1 cellular context compared by ENCODE assay signal in the genomic region with DNA sequence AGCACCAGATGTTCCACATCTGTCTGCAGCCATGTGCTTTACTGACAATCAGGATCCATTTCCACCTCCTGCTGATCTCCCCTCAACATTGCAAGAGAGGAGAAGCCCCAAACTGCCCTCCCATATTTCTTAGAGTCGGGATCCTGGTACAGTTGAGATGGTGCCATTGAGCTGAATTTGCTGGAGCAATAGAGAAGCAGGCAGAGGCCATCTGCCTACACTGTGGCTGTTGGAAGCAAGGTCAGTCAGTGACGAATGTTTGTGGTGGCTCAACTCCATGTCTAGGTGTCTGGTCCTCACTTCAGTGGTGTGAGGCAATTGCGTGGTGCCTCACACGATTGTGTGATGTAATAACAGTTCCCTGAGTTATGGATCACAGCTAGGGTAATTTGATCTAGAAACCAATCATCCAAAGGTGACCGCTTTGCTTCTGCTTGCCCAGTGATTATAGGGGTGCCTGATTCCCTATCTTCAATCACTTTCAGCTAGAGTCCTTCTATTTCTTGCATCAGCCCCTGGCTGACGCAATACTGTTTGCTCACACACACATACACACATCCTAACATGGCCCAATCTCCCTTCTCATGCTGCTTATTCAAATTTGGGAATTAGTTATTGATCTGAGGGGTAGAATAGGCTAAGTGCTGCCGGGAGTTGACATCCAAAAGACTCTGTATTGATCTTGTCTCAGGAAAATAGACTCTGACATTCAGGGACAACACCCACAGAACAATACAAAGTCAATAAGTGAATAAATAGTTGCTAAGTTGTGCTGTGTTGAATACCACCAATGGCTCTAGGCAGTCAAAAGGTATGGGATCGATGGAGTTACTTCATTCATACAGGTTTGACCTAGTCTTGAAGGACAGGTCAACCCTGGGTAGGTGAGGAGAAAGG.
TF ChIP-seq lines count a peak whose summit lies in the region.

No MANE protein-coding gene starts in this region.

TF ChIP-seq in K562, 482 proteins besides CTCF, POLR2A, EP300 and RAD21 (continued from another document and continues in another):
- TF ChIP-seq GTF2F1 (IDR thresholded peaks at IDR 0.05; ENCODE audit: low read depth, low read length): no peak
- no peak for TF ChIP-seq TARDBP (IDR thresholded peaks at IDR 0.05)
- TF ChIP-seq NR0B1 (IDR thresholded peaks at IDR 0.05; ENCODE audit: partially characterized antibody): no peak
- TF ChIP-seq TEAD4 (IDR thresholded peaks at IDR 0.05; ENCODE audit: low read length): no peak; the same call in 1 of the 2 replicates
- no peak for TF ChIP-seq TEAD4 (CRISPR knock-in tag; IDR thresholded peaks at IDR 0.05; ENCODE audit: borderline replicate concordance)
- no peak for TF ChIP-seq ZNF436 (CRISPR knock-in tag; IDR thresholded peaks at IDR 0.05)
- no peak for TF ChIP-seq SAP30 (IDR thresholded peaks at IDR 0.05; ENCODE audit: borderline replicate concordance, insufficient read depth, low read depth, low read length, poor library complexity, severe bottlenecking)
- peak; percentile 71 for TF ChIP-seq DMBX1 (CRISPR knock-in tag; IDR thresholded peaks at IDR 0.05; ENCODE audit: borderline replicate concordance)
- no peak for TF ChIP-seq FUS (optimal IDR thresholded peaks at IDR 0.05; ENCODE audit: low read depth, low read length)
- TF ChIP-seq ETS2 (tag; IDR thresholded peaks at IDR 0.05; ENCODE audit: borderline replicate concordance, poor library complexity, severe bottlenecking): no peak
- TF ChIP-seq ZZZ3 (IDR thresholded peaks at IDR 0.05): no peak
- no peak for TF ChIP-seq KAT7 (CRISPR knock-in tag; IDR thresholded peaks at IDR 0.05; ENCODE audit: borderline replicate concordance)
- 0 out of 2 replicates have a peak, but pooled peaks have one; percentile 30 for TF ChIP-seq GMEB1 (CRISPR knock-in tag; IDR thresholded peaks at IDR 0.05)
- no peak for TF ChIP-seq TAF7 (tag; IDR thresholded peaks at IDR 0.05)
- no peak for TF ChIP-seq POLR3A (IDR thresholded peaks at IDR 0.05; ENCODE audit: borderline replicate concordance, extremely low read depth, insufficient read depth, insufficient read length)
- TF ChIP-seq NBN (IDR thresholded peaks at IDR 0.05; ENCODE audit: low read depth): peak; percentile 23; the same call in 1 of the 2 replicates
- TF ChIP-seq ZNF316 (IDR thresholded peaks at IDR 0.05): no peak
- no peak for TF ChIP-seq PHF21A (IDR thresholded peaks at IDR 0.05; ENCODE audit: borderline replicate concordance, low read depth)
- no peak for TF ChIP-seq PRDM10 (IDR thresholded peaks at IDR 0.05; ENCODE audit: partially characterized antibody)
- TF ChIP-seq U2AF2 (optimal IDR thresholded peaks at IDR 0.05; ENCODE audit: low read depth, low read length): no peak
- no peak for TF ChIP-seq SP1 (CRISPR knock-in tag; IDR thresholded peaks at IDR 0.05)
- TF ChIP-seq, protein P1, sequence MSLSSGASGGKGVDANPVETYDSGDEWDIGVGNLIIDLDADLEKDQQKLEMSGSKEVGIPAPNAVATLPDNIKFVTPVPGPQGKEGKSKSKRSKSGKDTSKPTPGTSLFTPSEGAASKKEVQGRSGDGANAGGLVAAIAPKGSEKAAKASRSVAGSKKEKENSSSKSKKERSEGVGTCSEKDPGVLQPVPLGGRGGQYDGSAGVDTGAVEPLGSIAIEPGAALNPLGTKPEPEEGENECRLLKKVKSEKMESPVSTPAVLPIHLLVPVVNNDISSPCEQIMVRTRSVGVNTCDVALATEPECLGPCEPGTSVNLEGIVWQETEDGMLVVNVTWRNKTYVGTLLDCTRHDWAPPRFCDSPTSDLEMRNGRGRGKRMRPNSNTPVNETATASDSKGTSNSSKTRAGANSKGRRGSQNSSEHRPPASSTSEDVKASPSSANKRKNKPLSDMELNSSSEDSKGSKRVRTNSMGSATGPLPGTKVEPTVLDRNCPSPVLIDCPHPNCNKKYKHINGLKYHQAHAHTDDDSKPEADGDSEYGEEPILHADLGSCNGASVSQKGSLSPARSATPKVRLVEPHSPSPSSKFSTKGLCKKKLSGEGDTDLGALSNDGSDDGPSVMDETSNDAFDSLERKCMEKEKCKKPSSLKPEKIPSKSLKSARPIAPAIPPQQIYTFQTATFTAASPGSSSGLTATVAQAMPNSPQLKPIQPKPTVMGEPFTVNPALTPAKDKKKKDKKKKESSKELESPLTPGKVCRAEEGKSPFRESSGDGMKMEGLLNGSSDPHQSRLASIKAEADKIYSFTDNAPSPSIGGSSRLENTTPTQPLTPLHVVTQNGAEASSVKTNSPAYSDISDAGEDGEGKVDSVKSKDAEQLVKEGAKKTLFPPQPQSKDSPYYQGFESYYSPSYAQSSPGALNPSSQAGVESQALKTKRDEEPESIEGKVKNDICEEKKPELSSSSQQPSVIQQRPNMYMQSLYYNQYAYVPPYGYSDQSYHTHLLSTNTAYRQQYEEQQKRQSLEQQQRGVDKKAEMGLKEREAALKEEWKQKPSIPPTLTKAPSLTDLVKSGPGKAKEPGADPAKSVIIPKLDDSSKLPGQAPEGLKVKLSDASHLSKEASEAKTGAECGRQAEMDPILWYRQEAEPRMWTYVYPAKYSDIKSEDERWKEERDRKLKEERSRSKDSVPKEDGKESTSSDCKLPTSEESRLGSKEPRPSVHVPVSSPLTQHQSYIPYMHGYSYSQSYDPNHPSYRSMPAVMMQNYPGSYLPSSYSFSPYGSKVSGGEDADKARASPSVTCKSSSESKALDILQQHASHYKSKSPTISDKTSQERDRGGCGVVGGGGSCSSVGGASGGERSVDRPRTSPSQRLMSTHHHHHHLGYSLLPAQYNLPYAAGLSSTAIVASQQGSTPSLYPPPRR (CRISPR knock-in tag; IDR thresholded peaks at IDR 0.05; ENCODE audit: borderline replicate concordance): no peak
- no peak for TF ChIP-seq SREBF2 (CRISPR knock-in tag; IDR thresholded peaks at IDR 0.05)
- no peak for TF ChIP-seq ZNF165 (CRISPR knock-in tag; IDR thresholded peaks at IDR 0.05; ENCODE audit: borderline replicate concordance)
- no peak for TF ChIP-seq ZNF3 (CRISPR knock-in tag; IDR thresholded peaks at IDR 0.05)
- TF ChIP-seq MAZ (CRISPR knock-in tag; conservative IDR thresholded peaks at IDR 0.05 in 1 of 2, IDR thresholded peaks at IDR 0.05 in 1 of 2): peak in 1 of 2 experiments; percentile 30; a peak in 1 of 4 replicates
- TF ChIP-seq ZNF197 (CRISPR knock-in tag; IDR thresholded peaks at IDR 0.05; ENCODE audit: low read depth): no peak
- no peak for TF ChIP-seq NFIC (IDR thresholded peaks at IDR 0.05)
- TF ChIP-seq BHLHE40 (IDR thresholded peaks at IDR 0.05; ENCODE audit: low read length): no peak
- no peak for TF ChIP-seq MIER1 (IDR thresholded peaks at IDR 0.05; ENCODE audit: low read depth)
- no peak for TF ChIP-seq STAT6 (CRISPR knock-in tag; IDR thresholded peaks at IDR 0.05)
- TF ChIP-seq, protein P2, sequence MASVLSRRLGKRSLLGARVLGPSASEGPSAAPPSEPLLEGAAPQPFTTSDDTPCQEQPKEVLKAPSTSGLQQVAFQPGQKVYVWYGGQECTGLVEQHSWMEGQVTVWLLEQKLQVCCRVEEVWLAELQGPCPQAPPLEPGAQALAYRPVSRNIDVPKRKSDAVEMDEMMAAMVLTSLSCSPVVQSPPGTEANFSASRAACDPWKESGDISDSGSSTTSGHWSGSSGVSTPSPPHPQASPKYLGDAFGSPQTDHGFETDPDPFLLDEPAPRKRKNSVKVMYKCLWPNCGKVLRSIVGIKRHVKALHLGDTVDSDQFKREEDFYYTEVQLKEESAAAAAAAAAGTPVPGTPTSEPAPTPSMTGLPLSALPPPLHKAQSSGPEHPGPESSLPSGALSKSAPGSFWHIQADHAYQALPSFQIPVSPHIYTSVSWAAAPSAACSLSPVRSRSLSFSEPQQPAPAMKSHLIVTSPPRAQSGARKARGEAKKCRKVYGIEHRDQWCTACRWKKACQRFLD (CRISPR knock-in tag; IDR thresholded peaks at IDR 0.05): peak; percentile 92; the same call in 1 of the 2 replicates
- TF ChIP-seq, protein P3, sequence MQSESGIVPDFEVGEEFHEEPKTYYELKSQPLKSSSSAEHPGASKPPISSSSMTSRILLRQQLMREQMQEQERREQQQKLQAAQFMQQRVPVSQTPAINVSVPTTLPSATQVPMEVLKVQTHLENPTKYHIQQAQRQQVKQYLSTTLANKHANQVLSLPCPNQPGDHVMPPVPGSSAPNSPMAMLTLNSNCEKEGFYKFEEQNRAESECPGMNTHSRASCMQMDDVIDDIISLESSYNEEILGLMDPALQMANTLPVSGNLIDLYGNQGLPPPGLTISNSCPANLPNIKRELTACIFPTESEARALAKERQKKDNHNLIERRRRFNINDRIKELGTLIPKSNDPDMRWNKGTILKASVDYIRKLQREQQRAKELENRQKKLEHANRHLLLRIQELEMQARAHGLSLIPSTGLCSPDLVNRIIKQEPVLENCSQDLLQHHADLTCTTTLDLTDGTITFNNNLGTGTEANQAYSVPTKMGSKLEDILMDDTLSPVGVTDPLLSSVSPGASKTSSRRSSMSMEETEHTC (IDR thresholded peaks at IDR 0.05): no peak
- TF ChIP-seq ZEB2 (IDR thresholded peaks at IDR 0.05): 0 out of 2 replicates have a peak, but pooled peaks have one; percentile 38
- no peak for TF ChIP-seq FOS (IDR thresholded peaks at IDR 0.05; ENCODE audit: extremely low read depth, insufficient read length)
- TF ChIP-seq DNMT1 (IDR thresholded peaks at IDR 0.05): no peak
- TF ChIP-seq ZNF174 (CRISPR knock-in tag; IDR thresholded peaks at IDR 0.05): no peak
- no peak for TF ChIP-seq KHSRP (IDR thresholded peaks at IDR 0.05)
- peak; percentile 84 for TF ChIP-seq L3MBTL2 (IDR thresholded peaks at IDR 0.05)
- TF ChIP-seq, protein P4, sequence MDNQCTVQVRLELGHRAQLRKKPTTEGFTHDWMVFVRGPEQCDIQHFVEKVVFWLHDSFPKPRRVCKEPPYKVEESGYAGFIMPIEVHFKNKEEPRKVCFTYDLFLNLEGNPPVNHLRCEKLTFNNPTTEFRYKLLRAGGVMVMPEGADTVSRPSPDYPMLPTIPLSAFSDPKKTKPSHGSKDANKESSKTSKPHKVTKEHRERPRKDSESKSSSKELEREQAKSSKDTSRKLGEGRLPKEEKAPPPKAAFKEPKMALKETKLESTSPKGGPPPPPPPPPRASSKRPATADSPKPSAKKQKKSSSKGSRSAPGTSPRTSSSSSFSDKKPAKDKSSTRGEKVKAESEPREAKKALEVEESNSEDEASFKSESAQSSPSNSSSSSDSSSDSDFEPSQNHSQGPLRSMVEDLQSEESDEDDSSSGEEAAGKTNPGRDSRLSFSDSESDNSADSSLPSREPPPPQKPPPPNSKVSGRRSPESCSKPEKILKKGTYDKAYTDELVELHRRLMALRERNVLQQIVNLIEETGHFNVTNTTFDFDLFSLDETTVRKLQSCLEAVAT (IDR thresholded peaks at IDR 0.05): no peak
- TF ChIP-seq SMAD3 (CRISPR knock-in tag; conservative IDR thresholded peaks at IDR 0.05): peak; percentile 74
